Comparison of ENCODE assay signal across 1 cellular context in genomic region chr14:23371865-23372264, GRCh38.
TF ChIP-seq lines count a peak whose summit lies in the region.

No MANE protein-coding gene starts in this region.

TF ChIP-seq in H1, 55 proteins besides CTCF, POLR2A, EP300 and RAD21:
- TF ChIP-seq RBBP5 (IDR thresholded peaks at IDR 0.05; ENCODE audit: borderline replicate concordance, low read depth, low read length), result no peak
- TF ChIP-seq PHF8 (conservative IDR thresholded peaks at IDR 0.05; ENCODE audit: low read depth, low read length), result no peak
- TF ChIP-seq POLR2AphosphoS5 (IDR thresholded peaks at IDR 0.05; ENCODE audit: low read depth, low read length), result no peak
- no peak for TF ChIP-seq EZH2 (IDR thresholded peaks at IDR 0.05; ENCODE audit: low read depth, low read length, severe bottlenecking)
- TF ChIP-seq SIRT6 (IDR thresholded peaks at IDR 0.05; ENCODE audit: low read length), result no peak
- TF ChIP-seq E2F6 (IDR thresholded peaks at IDR 0.05), result no peak
- no peak for TF ChIP-seq RNF2 (IDR thresholded peaks at IDR 0.05; ENCODE audit: borderline replicate concordance, low read depth, low read length, missing control alignments, poor library complexity, severe bottlenecking)
- no peak for TF ChIP-seq ZNF274 (IDR thresholded peaks at IDR 0.05; ENCODE audit: borderline replicate concordance, extremely low read depth, low read length)
